8 cellular contexts compared by ENCODE assay signal in genomic region chr1:227999056-227999930, GRCh38.
DNase-seq lines count a peak whose midpoint lies in the region; ATAC-seq lines count a peak whose summit lies in the region.

No MANE protein-coding gene starts in this region.

- H3K4me3 Mint-ChIP-seq in memory B cell: no peak overlapping the region

- no peaks in the 10 kb centered on the region for H3K36me3 Mint-ChIP-seq in memory B cell

- H3K27me3 Mint-ChIP-seq in memory B cell: peaks cover 19% of the 10 kb centered on the region

- no peaks in the 10 kb centered on the region for H3K4me1 Mint-ChIP-seq in memory B cell

- no peak overlapping the region for H3K27ac Mint-ChIP-seq in memory B cell

- H3K9me3 Mint-ChIP-seq in memory B cell: peaks cover 15% of the 10 kb centered on the region

- DNase-seq in AG20443 (ENCODE audit: low spot score): peak; percentile 89
- DNase-seq in NCI-H524 treated with DMSO at 0.1 percent for 48 hours (lab: John Stamatoyannopoulos, UW): peak; percentile 2
- DNase-seq in activated CD4-positive, alpha-beta T cell treated with anti-CD3 and anti-CD28 coated beads, Interleukin-2, amount 50 U/mL, for 1 hour: peak; percentile 70
- DNase-seq in effector CD8-positive, alpha-beta T cell (lab: John Stamatoyannopoulos, UW): peak; percentile 35
- peak; percentile 60 for DNase-seq in memory B cell (ENCODE audit: low spot score in 2 of 2)
- DNase-seq in stimulated activated CD8-positive, alpha-beta memory T cell treated with anti-CD3 and anti-CD28 coated beads, Interleukin-4, amount 100 ng/mL, for 24 hours (ENCODE audit: low read depth): peak; percentile 49

- ATAC-seq in GM18870 (IDR thresholded peaks at IDR 0.05; ENCODE audit: unreplicated experiment): peak; percentile 72
- ATAC-seq in HG03175 (IDR thresholded peaks at IDR 0.05; ENCODE audit: unreplicated experiment): peak; percentile 87
- peak; percentile 96 for ATAC-seq in memory B cell (ENCODE audit: low read depth)

Comparison
In these comparisons a context has a peak if more than half of its experiments do, and no peak if none do; other contexts are left out.
1. Peak in every context shown above with its lines: DNase-seq and ATAC-seq.
2. DNase-seq: peak in every context shown above with its lines; median percentile 89 in AG20443; 70 in activated CD4-positive, alpha-beta T cell treated with anti-CD3 and anti-CD28 coated beads, Interleukin-2, amount 50 U/mL, for 1 hour; 60 in memory B cell; 49 in stimulated activated CD8-positive, alpha-beta memory T cell treated with anti-CD3 and anti-CD28 coated beads, Interleukin-4, amount 100 ng/mL, for 24 hours; 35 in effector CD8-positive, alpha-beta T cell; 2 in NCI-H524 treated with DMSO at 0.1 percent for 48 hours.